17 cellular contexts compared by ENCODE assay signal in the genomic region with DNA sequence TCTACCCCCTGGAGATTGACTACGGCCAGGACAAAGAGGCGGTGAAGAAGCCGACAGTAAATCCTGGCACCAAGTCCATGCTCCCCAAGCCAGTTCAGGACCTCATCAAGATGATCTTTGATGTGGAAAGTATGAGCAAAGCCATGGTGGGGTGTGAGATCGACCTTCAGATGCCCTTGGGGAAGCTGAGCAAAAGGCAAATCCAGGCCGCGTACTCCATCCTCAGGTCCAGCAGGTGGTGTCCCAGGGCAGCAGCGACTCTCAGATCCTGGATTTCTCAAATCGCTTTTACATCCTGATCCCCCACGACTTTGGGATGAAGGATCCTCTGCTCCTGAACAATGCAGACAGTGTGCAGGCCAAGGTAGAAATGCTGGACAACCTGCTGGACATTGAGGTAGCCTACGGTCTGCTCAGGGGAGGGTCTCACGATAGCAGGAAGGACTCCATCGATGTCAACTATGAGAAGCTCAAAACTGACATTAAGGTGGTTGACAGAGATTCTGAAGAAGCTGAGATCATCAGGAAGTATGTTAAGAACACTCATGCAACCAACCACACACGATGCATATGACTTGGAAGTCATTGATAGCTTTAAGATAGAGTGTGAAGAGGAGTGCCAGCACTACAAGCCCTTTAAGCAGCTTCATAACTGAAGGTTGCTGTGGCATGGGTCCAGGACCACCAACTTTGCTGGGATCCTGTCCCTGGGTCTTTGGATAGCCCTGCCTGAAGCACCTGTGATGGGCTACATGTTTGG.
"Had no signal": no experiment of that assay in that cellular context is flagged by ENCODE, and none has a peak within 500 bp of the region (broad histone marks: within the 10 kb centered on the region; RNA-seq: fewer than 3 reads in every experiment).

No MANE protein-coding gene starts in this region.

- H3K4me3 ChIP-seq: body of pancreas, colonic mucosa, esophagus squamous epithelium, left ventricle myocardium inferior, right atrium auricular region, SK-N-MC had no signal

- H3K36me3 Mint-ChIP-seq: activated naive CD4-positive, alpha-beta T cell treated with anti-CD3 and anti-CD28 coated beads, Interleukin-2, amount 10 ng/mL, durations not matched to agents 7 days and 5 days had no signal

- H3K4me1 Mint-ChIP-seq: activated naive CD4-positive, alpha-beta T cell treated with anti-CD3 and anti-CD28 coated beads, Interleukin-2, amount 10 ng/mL, durations not matched to agents 7 days and 5 days; natural killer cell had no signal

- H3K9me3 ChIP-seq: colonic mucosa had no signal

- ATAC-seq: body of pancreas, natural killer cell had no signal

- H3K4me3 Mint-ChIP-seq: activated naive CD4-positive, alpha-beta T cell treated with anti-CD3 and anti-CD28 coated beads, Interleukin-2, amount 10 ng/mL, durations not matched to agents 7 days and 5 days; natural killer cell had no signal

- H3K27ac Mint-ChIP-seq: activated naive CD4-positive, alpha-beta T cell treated with anti-CD3 and anti-CD28 coated beads, Interleukin-2, amount 10 ng/mL, durations not matched to agents 7 days and 5 days; natural killer cell had no signal

- H3K27ac ChIP-seq: body of pancreas, colonic mucosa, esophagus squamous epithelium, left ventricle myocardium inferior, right atrium auricular region, SK-N-MC had no signal

- DNase-seq: activated CD4-positive, alpha-beta T cell treated with anti-CD3 and anti-CD28 coated beads for 1 hour; activated CD8-positive, alpha-beta memory T cell treated with anti-CD3 and anti-CD28 coated beads, Interleukin-2, amount 50 U/mL, for 48 hours; activated naive CD4-positive, alpha-beta T cell treated with anti-CD3 and anti-CD28 coated beads, Interleukin-2, amount 10 ng/mL, durations not matched to agents 7 days and 5 days; body of pancreas; caudate nucleus; colonic mucosa; effector CD4-positive, alpha-beta T cell; esophagus squamous epithelium; foreskin fibroblast; hippocampal formation; kidney; left ventricle myocardium inferior; natural killer cell; T-helper 9 cell had no signal

- FAIRE-seq: endothelial cell of umbilical vein, kidney had no signal

- H3K27me3 ChIP-seq: body of pancreas, colonic mucosa, esophagus squamous epithelium, right atrium auricular region had no signal

- H3K4me1 ChIP-seq: body of pancreas, colonic mucosa, esophagus squamous epithelium, right atrium auricular region had no signal

- H3K36me3 ChIP-seq: colonic mucosa, esophagus squamous epithelium, left ventricle myocardium inferior, right atrium auricular region had no signal
